Comparison of ENCODE assay signal across 26 cellular contexts in the genomic region with DNA sequence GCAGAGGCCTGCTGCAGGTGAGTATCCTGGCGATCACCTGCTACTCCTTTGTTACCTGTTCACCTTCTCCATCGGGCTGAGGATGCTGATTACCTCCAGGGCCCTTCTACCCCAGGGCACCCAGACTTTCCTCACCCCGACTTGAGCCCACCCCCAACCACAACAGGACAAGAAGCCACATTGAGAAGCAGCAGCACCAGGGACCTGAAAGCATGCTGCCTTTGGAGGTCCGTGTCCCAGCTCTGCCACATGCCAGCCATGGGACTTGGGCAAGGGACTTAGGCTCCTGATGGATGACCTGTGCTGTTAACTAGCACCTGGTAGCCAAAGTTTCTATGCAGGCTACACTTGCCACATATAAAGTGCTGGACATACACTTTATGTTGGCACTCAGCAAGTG.
"Had no signal": no experiment of that assay in that cellular context is flagged by ENCODE, and none has a peak within 500 bp of the region (broad histone marks: within the 10 kb centered on the region; RNA-seq: fewer than 3 reads in every experiment).

No MANE protein-coding gene starts in this region.

- H3K27me3 ChIP-seq: ovary, right atrium auricular region, right lobe of liver had no signal

- ATAC-seq: left colon; left lung; lower lobe of right lung; naive thymus-derived CD8-positive, alpha-beta T cell; right lobe of liver; stimulated activated naive B cell treated with anti-CD40 and anti-IgM and Interleukin-4, amounts not matched to agents 10 μg/mL and 1 μg/mL and 100 μg/mL, for 72 hours; stimulated activated naive CD8-positive, alpha-beta T cell treated with anti-CD3 and anti-CD28 coated beads, Interleukin-15, Interleukin-2, amounts not matched to agents 100 U/mL and 50 U/mL, for 24 hours had no signal

- H3K27ac ChIP-seq: left lung, lower lobe of right lung, neutrophil, ovary, right atrium auricular region, right lobe of liver, stomach, suprapubic skin, thoracic aorta, tibial artery, uterus had no signal

- H3K36me3 ChIP-seq: left lung, lower lobe of right lung, neutrophil, ovary, right atrium auricular region, right lobe of liver, stomach, suprapubic skin, thoracic aorta, tibial artery, uterus had no signal

- H3K4me1 ChIP-seq: left lung, lower lobe of right lung, right atrium auricular region, right lobe of liver, stomach, suprapubic skin, tibial artery, uterus had no signal

- DNase-seq: hippocampal formation; kidney; left colon; left lung; lower lobe of right lung; mammary epithelial cell; mesenchymal stem cell; naive thymus-derived CD8-positive, alpha-beta T cell; occipital lobe; ovary; right lobe of liver; stimulated activated CD4-positive, alpha-beta T cell treated with anti-CD3 and anti-CD28 coated beads, Interleukin-12 subunit alpha, Interleukin-12 subunit beta, amount 100 ng/mL, for 4 hours; stimulated activated CD4-positive, alpha-beta T cell treated with anti-CD3 and anti-CD28 coated beads, Interleukin-15, amount 100 ng/mL, for 24 hours; stimulated activated CD4-positive, alpha-beta T cell treated with anti-CD3 and anti-CD28 coated beads, Interleukin-2, amount 100 ng/mL, for 24 hours; stimulated activated CD4-positive, alpha-beta T cell treated with anti-CD3 and anti-CD28 coated beads, Interleukin-4, amount 100 ng/mL, for 1 hour; stimulated activated naive B cell treated with anti-CD40 and anti-IgM and Interleukin-4, amounts not matched to agents 10 μg/mL and 1 μg/mL and 100 μg/mL, for 72 hours; stimulated activated naive CD8-positive, alpha-beta T cell treated with anti-CD3 and anti-CD28 coated beads, Interleukin-15, Interleukin-2, amounts not matched to agents 100 U/mL and 50 U/mL, for 24 hours; stomach; tibial artery; trophoblast cell; uterus had no signal

- H3K4me2 ChIP-seq: smooth muscle cell had no signal

- H3K4me3 ChIP-seq: left lung, lower lobe of right lung, ovary, right atrium auricular region, right lobe of liver, smooth muscle cell, stomach, suprapubic skin, thoracic aorta, tibial artery, uterus had no signal

- H3K9me3 ChIP-seq: left lung, lower lobe of right lung, neutrophil, ovary, right atrium auricular region, right lobe of liver, suprapubic skin, thoracic aorta, uterus had no signal

- FAIRE-seq: kidney had no signal
